In the genomic region with DNA sequence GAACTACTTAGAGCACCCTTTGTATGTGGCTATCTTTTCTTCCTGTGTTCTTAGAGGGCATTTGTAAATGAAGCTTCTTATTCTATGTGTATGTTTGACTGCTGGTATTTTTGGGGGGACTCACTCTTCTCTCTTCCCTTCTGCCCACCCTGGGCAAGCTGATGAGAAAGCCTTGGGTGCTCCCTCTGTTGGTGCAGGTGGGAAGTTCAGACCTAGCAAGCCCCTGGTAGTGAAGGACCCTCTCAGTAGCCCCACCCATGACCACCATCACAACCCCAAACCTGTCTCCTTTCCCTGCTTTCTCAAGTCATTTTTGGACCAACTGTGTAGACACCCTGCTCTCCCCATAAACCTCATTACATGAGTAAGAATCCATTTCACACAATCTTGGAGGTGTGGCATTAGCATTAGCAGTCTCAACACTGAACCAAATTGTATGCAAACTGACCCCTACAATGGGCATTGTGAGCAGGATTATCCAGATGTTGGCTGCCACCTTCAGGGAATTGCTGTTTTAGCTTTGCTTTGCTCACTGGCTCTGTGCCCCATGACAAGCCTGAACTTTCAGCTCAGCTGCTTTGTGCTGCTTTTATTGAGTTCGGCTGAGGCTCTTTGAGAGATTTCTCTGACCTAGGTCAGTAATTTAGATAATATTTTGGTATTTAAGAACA, we compare ENCODE assay signal across 1 cellular context.
TF ChIP-seq lines count a peak whose summit lies in the region.

No MANE protein-coding gene starts in this region.

TF ChIP-seq in HepG2, 621 proteins besides CTCF, POLR2A, EP300 and RAD21 (continued from another document):
- TF ChIP-seq DMTF1 (CRISPR knock-in tag; IDR thresholded peaks at IDR 0.05) (no peak), SP140L (CRISPR knock-in tag; IDR thresholded peaks at IDR 0.05; ENCODE audit: borderline replicate concordance) (no peak), HOXD1 (CRISPR knock-in tag; IDR thresholded peaks at IDR 0.05) (no peak), PBX3 (CRISPR knock-in tag; IDR thresholded peaks at IDR 0.05; ENCODE audit: borderline replicate concordance) (no peak), HNRNPL (IDR thresholded peaks at IDR 0.05; ENCODE audit: low read depth, low read length) (no peak), ZNF225 (CRISPR knock-in tag; IDR thresholded peaks at IDR 0.05) (no peak), ZBTB7B (CRISPR knock-in tag; IDR thresholded peaks at IDR 0.05) (no peak)
- TF ChIP-seq, protein P1, sequence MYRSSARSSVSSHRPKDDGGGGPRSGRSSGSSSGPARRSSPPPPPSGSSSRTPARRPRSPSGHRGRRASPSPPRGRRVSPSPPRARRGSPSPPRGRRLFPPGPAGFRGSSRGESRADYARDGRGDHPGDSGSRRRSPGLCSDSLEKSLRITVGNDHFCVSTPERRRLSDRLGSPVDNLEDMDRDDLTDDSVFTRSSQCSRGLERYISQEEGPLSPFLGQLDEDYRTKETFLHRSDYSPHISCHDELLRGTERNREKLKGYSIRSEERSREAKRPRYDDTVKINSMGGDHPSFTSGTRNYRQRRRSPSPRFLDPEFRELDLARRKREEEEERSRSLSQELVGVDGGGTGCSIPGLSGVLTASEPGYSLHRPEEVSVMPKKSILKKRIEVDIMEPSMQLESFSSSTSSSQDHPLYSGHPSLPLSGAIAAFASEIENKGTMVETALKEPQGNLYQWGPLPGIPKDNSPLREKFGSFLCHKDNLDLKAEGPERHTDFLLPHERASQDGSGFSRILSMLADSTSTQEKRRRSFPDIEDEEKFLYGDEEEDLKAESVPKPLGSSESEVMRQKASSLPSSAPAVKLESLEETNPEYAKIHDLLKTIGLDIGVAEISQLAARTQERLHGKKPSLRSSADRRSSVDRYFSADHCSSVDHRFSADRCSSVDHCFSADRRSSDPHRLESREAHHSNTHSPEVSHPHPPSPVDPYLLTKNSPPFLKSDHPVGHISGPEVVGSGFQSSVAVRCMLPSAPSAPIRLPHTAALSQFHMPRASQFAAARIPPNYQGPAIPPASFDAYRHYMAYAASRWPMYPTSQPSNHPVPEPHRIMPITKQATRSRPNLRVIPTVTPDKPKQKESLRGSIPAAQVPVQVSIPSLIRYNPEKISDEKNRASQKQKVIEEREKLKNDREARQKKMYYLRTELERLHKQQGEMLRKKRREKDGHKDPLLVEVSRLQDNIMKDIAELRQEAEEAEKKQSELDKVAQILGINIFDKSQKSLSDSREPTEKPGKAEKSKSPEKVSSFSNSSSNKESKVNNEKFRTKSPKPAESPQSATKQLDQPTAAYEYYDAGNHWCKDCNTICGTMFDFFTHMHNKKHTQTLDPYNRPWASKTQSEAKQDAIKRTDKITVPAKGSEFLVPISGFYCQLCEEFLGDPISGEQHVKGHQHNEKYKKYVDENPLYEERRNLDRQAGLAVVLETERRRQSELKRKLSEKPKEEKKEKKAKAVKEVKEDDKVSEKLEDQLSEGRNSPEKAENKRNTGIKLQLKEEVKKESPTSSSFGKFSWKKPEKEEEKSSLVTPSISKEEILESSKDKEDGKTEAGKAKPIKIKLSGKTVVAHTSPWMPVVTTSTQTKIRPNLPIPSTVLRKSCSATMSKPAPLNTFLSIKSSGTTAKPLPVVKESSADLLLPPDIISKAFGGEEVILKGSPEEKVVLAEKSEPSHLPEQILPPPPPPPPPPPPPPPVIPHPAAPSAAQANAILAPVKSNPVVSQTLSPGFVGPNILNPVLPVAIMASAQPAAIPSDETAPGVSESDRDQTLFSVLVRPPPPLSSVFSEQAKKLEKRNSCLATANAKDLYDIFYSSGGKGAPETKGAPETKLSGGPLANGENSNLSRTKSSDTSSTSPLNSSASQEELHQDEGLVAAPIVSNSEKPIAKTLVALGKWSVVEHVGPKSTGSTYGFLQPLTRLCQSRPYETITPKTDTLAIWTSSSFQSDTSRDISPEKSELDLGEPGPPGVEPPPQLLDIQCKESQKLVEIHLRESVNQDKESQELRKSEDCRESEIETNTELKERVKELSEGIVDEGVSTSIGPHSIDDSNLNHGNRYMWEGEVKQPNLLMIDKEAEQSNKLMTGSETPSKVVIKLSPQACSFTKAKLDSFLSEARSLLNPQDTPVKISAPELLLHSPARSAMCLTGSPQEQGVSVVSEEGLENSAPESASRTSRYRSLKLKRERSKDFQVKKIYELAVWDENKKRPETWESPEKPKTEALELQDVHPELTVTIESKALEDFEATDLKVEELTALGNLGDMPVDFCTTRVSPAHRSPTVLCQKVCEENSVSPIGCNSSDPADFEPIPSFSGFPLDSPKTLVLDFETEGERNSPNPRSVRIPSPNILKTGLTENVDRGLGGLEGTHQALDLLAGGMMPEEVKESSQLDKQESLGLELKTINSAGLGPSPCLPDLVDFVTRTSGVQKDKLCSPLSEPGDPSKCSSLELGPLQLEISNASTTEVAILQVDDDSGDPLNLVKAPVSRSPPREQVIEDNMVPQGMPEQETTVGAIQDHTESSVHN (CRISPR knock-in tag; IDR thresholded peaks at IDR 0.05) = no peak
- TF ChIP-seq, protein P2, sequence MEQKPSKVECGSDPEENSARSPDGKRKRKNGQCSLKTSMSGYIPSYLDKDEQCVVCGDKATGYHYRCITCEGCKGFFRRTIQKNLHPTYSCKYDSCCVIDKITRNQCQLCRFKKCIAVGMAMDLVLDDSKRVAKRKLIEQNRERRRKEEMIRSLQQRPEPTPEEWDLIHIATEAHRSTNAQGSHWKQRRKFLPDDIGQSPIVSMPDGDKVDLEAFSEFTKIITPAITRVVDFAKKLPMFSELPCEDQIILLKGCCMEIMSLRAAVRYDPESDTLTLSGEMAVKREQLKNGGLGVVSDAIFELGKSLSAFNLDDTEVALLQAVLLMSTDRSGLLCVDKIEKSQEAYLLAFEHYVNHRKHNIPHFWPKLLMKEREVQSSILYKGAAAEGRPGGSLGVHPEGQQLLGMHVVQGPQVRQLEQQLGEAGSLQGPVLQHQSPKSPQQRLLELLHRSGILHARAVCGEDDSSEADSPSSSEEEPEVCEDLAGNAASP (CRISPR knock-in tag; IDR thresholded peaks at IDR 0.05; ENCODE audit: borderline replicate concordance) = no peak
